In genomic region chr2:128217671-128218070, GRCh38 we compare ENCODE assay signal across 1 cellular context.
TF ChIP-seq lines count a peak whose summit lies in the region.

No MANE protein-coding gene starts in this region.

TF ChIP-seq in SK-N-SH, 30 proteins besides CTCF, POLR2A, EP300 and RAD21 (continued from another document):
- TF ChIP-seq ZBTB33 (IDR thresholded peaks at IDR 0.05; ENCODE audit: borderline replicate concordance, low read depth) (no peak), GATA2 (CRISPR knock-in tag; IDR thresholded peaks at IDR 0.05) (no peak), RFX5 (IDR thresholded peaks at IDR 0.05; ENCODE audit: low read length) (no peak), IRF3 (IDR thresholded peaks at IDR 0.05; ENCODE audit: low read depth, low read length) (no peak), NFIC (IDR thresholded peaks at IDR 0.05; ENCODE audit: borderline replicate concordance) (no peak), FOXM1 (IDR thresholded peaks at IDR 0.05; ENCODE audit: low read depth) (no peak), MEF2A (IDR thresholded peaks at IDR 0.05; ENCODE audit: borderline replicate concordance, low read depth) (no peak), EZH2phosphoT487 (IDR thresholded peaks at IDR 0.05; ENCODE audit: borderline replicate concordance, low read depth) (no peak), CHD2 (IDR thresholded peaks at IDR 0.05; ENCODE audit: low read length, partially characterized antibody) (no peak), MAX (IDR thresholded peaks at IDR 0.05; ENCODE audit: low read depth) (no peak)
- TF ChIP-seq, protein P1, sequence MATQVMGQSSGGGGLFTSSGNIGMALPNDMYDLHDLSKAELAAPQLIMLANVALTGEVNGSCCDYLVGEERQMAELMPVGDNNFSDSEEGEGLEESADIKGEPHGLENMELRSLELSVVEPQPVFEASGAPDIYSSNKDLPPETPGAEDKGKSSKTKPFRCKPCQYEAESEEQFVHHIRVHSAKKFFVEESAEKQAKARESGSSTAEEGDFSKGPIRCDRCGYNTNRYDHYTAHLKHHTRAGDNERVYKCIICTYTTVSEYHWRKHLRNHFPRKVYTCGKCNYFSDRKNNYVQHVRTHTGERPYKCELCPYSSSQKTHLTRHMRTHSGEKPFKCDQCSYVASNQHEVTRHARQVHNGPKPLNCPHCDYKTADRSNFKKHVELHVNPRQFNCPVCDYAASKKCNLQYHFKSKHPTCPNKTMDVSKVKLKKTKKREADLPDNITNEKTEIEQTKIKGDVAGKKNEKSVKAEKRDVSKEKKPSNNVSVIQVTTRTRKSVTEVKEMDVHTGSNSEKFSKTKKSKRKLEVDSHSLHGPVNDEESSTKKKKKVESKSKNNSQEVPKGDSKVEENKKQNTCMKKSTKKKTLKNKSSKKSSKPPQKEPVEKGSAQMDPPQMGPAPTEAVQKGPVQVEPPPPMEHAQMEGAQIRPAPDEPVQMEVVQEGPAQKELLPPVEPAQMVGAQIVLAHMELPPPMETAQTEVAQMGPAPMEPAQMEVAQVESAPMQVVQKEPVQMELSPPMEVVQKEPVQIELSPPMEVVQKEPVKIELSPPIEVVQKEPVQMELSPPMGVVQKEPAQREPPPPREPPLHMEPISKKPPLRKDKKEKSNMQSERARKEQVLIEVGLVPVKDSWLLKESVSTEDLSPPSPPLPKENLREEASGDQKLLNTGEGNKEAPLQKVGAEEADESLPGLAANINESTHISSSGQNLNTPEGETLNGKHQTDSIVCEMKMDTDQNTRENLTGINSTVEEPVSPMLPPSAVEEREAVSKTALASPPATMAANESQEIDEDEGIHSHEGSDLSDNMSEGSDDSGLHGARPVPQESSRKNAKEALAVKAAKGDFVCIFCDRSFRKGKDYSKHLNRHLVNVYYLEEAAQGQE (IDR thresholded peaks at IDR 0.05; ENCODE audit: low read depth, low read length), result no peak
